In genomic region chr2:120520929-120521912, GRCh38 we compare ENCODE assay signal across 8 cellular contexts.
DNase-seq lines count a peak whose midpoint lies in the region; ATAC-seq and TF ChIP-seq lines count a peak whose summit lies in the region.

No MANE protein-coding gene starts in this region.

- no peak overlapping the region for H4K8ac ChIP-seq in trophoblast cell (ENCODE audit: low read depth, low read length)

- peak; percentile 41 for DNase-seq in NCI-H2227 (lab: John Stamatoyannopoulos, UW; ENCODE audit: unreplicated experiment)
- DNase-seq in NCI-H2227 treated with DMSO at 0.1 percent for 48 hours (lab: John Stamatoyannopoulos, UW), result no peak
- DNase-seq in fibroblast of lung (ENCODE audit: low read depth in 2 of 2), result peak in 1 of 2 donors; percentile 43
- peak; percentile 33 to 58 for DNase-seq in trophoblast cell

- TF ChIP-seq RAD21 in Ishikawa (IDR thresholded peaks at IDR 0.05; ENCODE audit: low read depth), result peak; percentile 73

- H3K9me3 ChIP-seq in SU-DHL-6 (ENCODE audit: insufficient read depth, low read length) (no peaks in the 10 kb centered on the region), fibroblast of lung (ENCODE audit: control insufficient read depth, insufficient read depth, low read depth, low read length) (no peaks in the 10 kb centered on the region), trophoblast cell (ENCODE audit: insufficient read depth, low read depth, low read length) (no peaks in the 10 kb centered on the region)

- H4K20me1 ChIP-seq in SU-DHL-6 (ENCODE audit: low read depth, low read length) (no peaks in the 10 kb centered on the region), fibroblast of lung (ENCODE audit: control insufficient read depth, extremely low read depth, insufficient read depth, low read length) (no peaks in the 10 kb centered on the region)

- no peak overlapping the region for H4K12ac ChIP-seq in trophoblast cell (ENCODE audit: low read depth, low read length)

- no peaks in the 10 kb centered on the region for H3K27me3 ChIP-seq in SU-DHL-6 (ENCODE audit: low read length)
- H3K27me3 ChIP-seq in fibroblast of lung (ENCODE audit: control insufficient read depth, insufficient read depth, low read length), result peaks cover 48% of the 10 kb centered on the region
- no peaks in the 10 kb centered on the region for H3K27me3 ChIP-seq in trophoblast cell (ENCODE audit: insufficient read depth, low read length)

- no peak overlapping the region for H3K14ac ChIP-seq in trophoblast cell (ENCODE audit: low read length)

- no CpG with 5 or more reads among the region's 13 CpGs for WGBS in trophoblast cell (ENCODE audit: extremely low coverage, insufficient coverage, insufficient read length)

- H2AFZ ChIP-seq in SU-DHL-6 (ENCODE audit: low read depth, low read length, severe bottlenecking) (no peak overlapping the region), fibroblast of lung (ENCODE audit: low read length) (no peak overlapping the region), trophoblast cell (ENCODE audit: insufficient read depth, low read length, poor library complexity) (no peak overlapping the region)

- H3K79me2 ChIP-seq in SU-DHL-6 (ENCODE audit: insufficient read depth, low read length) (no peaks in the 10 kb centered on the region), fibroblast of lung (ENCODE audit: control insufficient read depth, insufficient read depth, low read length) (no peaks in the 10 kb centered on the region), trophoblast cell (ENCODE audit: control insufficient read depth, insufficient read depth, low read length, poor library complexity) (no peaks in the 10 kb centered on the region)

- H4K91ac ChIP-seq in trophoblast cell (ENCODE audit: low read depth, low read length), result no peak overlapping the region

- H3K18ac ChIP-seq in trophoblast cell (ENCODE audit: low read length), result no peak overlapping the region

- no peak overlapping the region for H3K9ac ChIP-seq in SU-DHL-6 (ENCODE audit: low read length)
- no peak overlapping the region for H3K9ac ChIP-seq in fibroblast of lung (ENCODE audit: insufficient read depth, low read length)
- H3K9ac ChIP-seq in trophoblast cell (ENCODE audit: low read length), result no peak overlapping the region

- H3K4me2 ChIP-seq in SU-DHL-6 (ENCODE audit: low read depth, low read length, poor library complexity, severe bottlenecking) (no peak overlapping the region), fibroblast of lung (ENCODE audit: extremely low read depth, insufficient read depth, low read length) (no peak overlapping the region), trophoblast cell (ENCODE audit: low read length) (no peak overlapping the region)

- H2AK5ac ChIP-seq in trophoblast cell (ENCODE audit: low read length), result no peak overlapping the region

- H3K4ac ChIP-seq in trophoblast cell (ENCODE audit: low read depth, low read length), result no peak overlapping the region

- no peak overlapping the region for H2BK120ac ChIP-seq in trophoblast cell (ENCODE audit: insufficient read depth, low read length, poor library complexity)

- H3K4me3 ChIP-seq in SU-DHL-6 (ENCODE audit: insufficient read depth, low read length, poor library complexity, severe bottlenecking) (no peak overlapping the region), fibroblast of lung (replicated peaks in 1 of 4; ENCODE audit: control extremely low read depth in 1 of 4, insufficient read depth in 1 of 4, low read depth in 3 of 4, low read length in 4 of 4) (no peak overlapping the region), trophoblast cell (ENCODE audit: low read depth, low read length) (no peak overlapping the region)

- H3K27ac ChIP-seq in SU-DHL-6 (ENCODE audit: low read depth, low read length) (no peak overlapping the region), fibroblast of lung (ENCODE audit: insufficient read depth, low read length) (no peak overlapping the region), trophoblast cell (ENCODE audit: low read depth, low read length) (no peak overlapping the region)

- no peak overlapping the region for H2BK12ac ChIP-seq in trophoblast cell (ENCODE audit: low read length)

- no peaks in the 10 kb centered on the region for H3F3A ChIP-seq in SU-DHL-6 (ENCODE audit: insufficient read depth)

- TF ChIP-seq EP300 in Ishikawa (IDR thresholded peaks at IDR 0.05; ENCODE audit: borderline replicate concordance), result no peak

- H2BK5ac ChIP-seq in trophoblast cell (ENCODE audit: low read depth, low read length, poor library complexity), result no peak overlapping the region

- TF ChIP-seq CTCF in SU-DHL-6 (IDR thresholded peaks at IDR 0.05; ENCODE audit: insufficient read depth, low read length, poor library complexity, severe bottlenecking), result peak; percentile 61
- peak; percentile 82 to 97 for TF ChIP-seq CTCF in fibroblast of lung (conservative IDR thresholded peaks at IDR 0.05 in 1 of 2, IDR thresholded peaks at IDR 0.05 in 1 of 2; ENCODE audit: low read depth in 1 of 2, low read length in 2 of 2)

- no peaks in the 10 kb centered on the region for H3K4me1 ChIP-seq in fibroblast of lung (ENCODE audit: control insufficient read depth, extremely low read depth, insufficient read depth, low read length)
- no peaks in the 10 kb centered on the region for H3K4me1 ChIP-seq in trophoblast cell (ENCODE audit: control insufficient read depth in 1 of 2, insufficient read depth in 2 of 2, low read length in 2 of 2)

- no peaks in the 10 kb centered on the region for H3K79me1 ChIP-seq in trophoblast cell (ENCODE audit: low read length)

- no peak overlapping the region for H3K23ac ChIP-seq in trophoblast cell (ENCODE audit: low read length)

- no peak for ATAC-seq in GM18519 (IDR thresholded peaks at IDR 0.05; ENCODE audit: low FRiP score, unreplicated experiment)
- no peak for ATAC-seq in activated CD4-positive, CD25-positive, alpha-beta regulatory T cell treated with anti-CD3 and anti-CD28 coated beads, Interleukin-2, amount 50 U/mL, for 24 hours

- H3K9me2 ChIP-seq in SU-DHL-6 (replicated peaks; ENCODE audit: insufficient read depth, low read length), result no peaks in the 10 kb centered on the region

- H3K36me3 ChIP-seq in SU-DHL-6 (ENCODE audit: low read length) (no peaks in the 10 kb centered on the region), fibroblast of lung (ENCODE audit: control insufficient read depth, insufficient read depth, low read length) (no peaks in the 10 kb centered on the region), trophoblast cell (ENCODE audit: control insufficient read depth in 1 of 2, insufficient read depth in 2 of 2, low read length in 2 of 2) (no peaks in the 10 kb centered on the region)

TF ChIP-seq in Ishikawa, 13 proteins besides CTCF, POLR2A, EP300 and RAD21:
- TF ChIP-seq USF1 (IDR thresholded peaks at IDR 0.05) (no peak), CEBPB (IDR thresholded peaks at IDR 0.05) (no peak), TCF12 (IDR thresholded peaks at IDR 0.05; ENCODE audit: low read depth) (no peak)
